1 cellular context compared by ENCODE assay signal in the genomic region with DNA sequence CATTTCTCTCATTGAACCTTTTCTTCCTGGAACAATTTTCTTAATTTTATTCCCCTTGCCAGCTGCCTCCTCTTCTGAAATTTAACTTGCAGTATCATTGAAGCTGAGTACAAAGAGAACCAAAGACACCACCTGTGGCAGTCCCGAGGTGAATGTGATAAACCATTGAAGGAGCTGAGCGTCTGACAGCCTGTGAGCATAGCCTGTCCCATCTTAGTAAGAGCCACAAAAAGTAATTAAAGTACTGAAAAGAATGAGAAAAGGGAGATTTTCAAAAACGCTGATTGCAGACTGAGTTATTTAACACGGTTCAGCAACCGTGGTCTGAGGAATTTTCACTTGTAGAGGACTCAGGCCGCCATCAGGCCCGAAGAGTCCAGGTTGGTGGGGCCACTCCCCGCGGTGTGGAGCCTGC.
TF ChIP-seq lines count a peak whose summit lies in the region.

No MANE protein-coding gene starts in this region.

TF ChIP-seq in IMR-90, 13 proteins besides CTCF, POLR2A, EP300 and RAD21:
- TF ChIP-seq SMC3 (IDR thresholded peaks at IDR 0.05; ENCODE audit: low read depth, low read length), result no peak
- no peak for TF ChIP-seq BHLHE40 (IDR thresholded peaks at IDR 0.05; ENCODE audit: low read depth, low read length)
- TF ChIP-seq, protein P1, sequence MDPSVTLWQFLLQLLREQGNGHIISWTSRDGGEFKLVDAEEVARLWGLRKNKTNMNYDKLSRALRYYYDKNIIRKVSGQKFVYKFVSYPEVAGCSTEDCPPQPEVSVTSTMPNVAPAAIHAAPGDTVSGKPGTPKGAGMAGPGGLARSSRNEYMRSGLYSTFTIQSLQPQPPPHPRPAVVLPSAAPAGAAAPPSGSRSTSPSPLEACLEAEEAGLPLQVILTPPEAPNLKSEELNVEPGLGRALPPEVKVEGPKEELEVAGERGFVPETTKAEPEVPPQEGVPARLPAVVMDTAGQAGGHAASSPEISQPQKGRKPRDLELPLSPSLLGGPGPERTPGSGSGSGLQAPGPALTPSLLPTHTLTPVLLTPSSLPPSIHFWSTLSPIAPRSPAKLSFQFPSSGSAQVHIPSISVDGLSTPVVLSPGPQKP (IDR thresholded peaks at IDR 0.05; ENCODE audit: borderline replicate concordance, low read depth, low read length), result no peak
- no peak for TF ChIP-seq MXI1 (IDR thresholded peaks at IDR 0.05; ENCODE audit: borderline replicate concordance, low read depth, low read length)
- TF ChIP-seq NFE2L2 (IDR thresholded peaks at IDR 0.05; ENCODE audit: low read depth, low read length), result no peak
- TF ChIP-seq RFX5 (IDR thresholded peaks at IDR 0.05; ENCODE audit: low read depth, low read length), result no peak
- TF ChIP-seq MAFK (IDR thresholded peaks at IDR 0.05; ENCODE audit: low read depth, low read length), result no peak
- no peak for TF ChIP-seq USF2 (IDR thresholded peaks at IDR 0.05; ENCODE audit: low read depth, low read length)
- TF ChIP-seq MAZ (IDR thresholded peaks at IDR 0.05; ENCODE audit: borderline replicate concordance, low read depth, low read length), result no peak
- no peak for TF ChIP-seq CEBPB (IDR thresholded peaks at IDR 0.05; ENCODE audit: low read depth, low read length)
- TF ChIP-seq CHD1 (IDR thresholded peaks at IDR 0.05; ENCODE audit: low read depth, low read length), result no peak
- no peak for TF ChIP-seq RCOR1 (IDR thresholded peaks at IDR 0.05; ENCODE audit: insufficient replicate concordance, low read length)
- no peak for TF ChIP-seq FOS (IDR thresholded peaks at IDR 0.05; ENCODE audit: low read depth, low read length)
